Comparison of ENCODE assay signal across 1 cellular context in the genomic region with DNA sequence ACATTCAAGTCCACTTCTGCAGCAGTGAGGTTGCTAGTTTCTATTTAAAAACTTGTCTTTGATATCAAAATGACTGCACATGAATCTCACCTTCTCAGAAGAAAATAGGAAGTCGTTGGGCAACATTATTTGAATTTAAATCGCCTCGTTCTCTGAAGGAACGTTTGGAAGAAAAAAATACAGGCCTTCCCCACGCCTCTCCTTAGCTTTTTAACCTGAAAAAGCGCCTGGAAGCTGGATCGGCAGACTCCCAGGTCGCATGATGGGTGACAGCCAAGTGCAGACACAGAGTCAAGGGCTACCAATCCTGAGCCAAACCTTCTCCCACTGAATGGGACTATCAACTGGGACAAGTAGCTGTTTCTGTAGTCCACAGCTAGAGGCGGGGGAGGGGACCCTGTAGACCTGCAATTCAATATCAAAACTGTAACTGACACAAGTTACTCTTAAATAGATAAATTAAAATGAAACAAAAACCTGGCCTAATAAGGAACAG.
TF ChIP-seq lines count a peak whose summit lies in the region.

No MANE protein-coding gene starts in this region.

TF ChIP-seq in HCT116, 20 proteins besides CTCF, POLR2A, EP300 and RAD21 (continued from another document):
- TF ChIP-seq SIN3A (IDR thresholded peaks at IDR 0.05; ENCODE audit: low read depth), result no peak
